Comparison of ENCODE assay signal across 10 cellular contexts in genomic region chr6:24899647-24900325, GRCh38. TPM values are rescaled to one million over a fixed set of nuclear protein-coding genes. Genes with fewer than 3 reads are reported as not detected.
A peak's percentile ranks its signal among the peaks of the same experiment; 100 is the strongest.
DNase-seq lines count a peak whose midpoint lies in the region; ATAC-seq, FAIRE-seq and TF ChIP-seq lines count a peak whose summit lies in the region.
"Had no signal": no experiment of that assay in that cellular context is flagged by ENCODE, and none has a peak within 500 bp of the region (broad histone marks: within the 10 kb centered on the region; RNA-seq: fewer than 3 reads in every experiment).

No MANE protein-coding gene starts in this region.

- CTCF ChIA-PET in activated CD8-positive, alpha-beta memory T cell treated with anti-CD3 and anti-CD28 coated beads, Interleukin-2, amount 10 ng/mL, durations not matched to agents 7 days and 5 days (lab: Charles Lee): interaction anchor here (0.9 to 3.4 kb wide), 10 partner anchors 8 to 127 kb away, joined by 3 to 20 read pairs (median 3); no protein-coding TSS in a partner anchor
- CTCF ChIA-PET in activated CD4-positive, alpha-beta T cell treated with anti-CD3 and anti-CD28 coated beads, Interleukin-2, amount 10 ng/mL, durations not matched to agents 7 days and 5 days (lab: Charles Lee): interaction anchor here (1.0 to 3.5 kb wide), 8 partner anchors 8 to 128 kb away, joined by 3 to 35 read pairs (median 8); no protein-coding TSS in a partner anchor
- CTCF ChIA-PET in H1 (lab: Charles Lee; ENCODE audit: partially characterized antibody): interaction anchor here (1.0 to 3.9 kb wide), 12 partner anchors 8 to 118 kb away, joined by 3 to 37 read pairs (median 8); no protein-coding TSS in a partner anchor

- H3K4me3 ChIP-seq in H1 (ENCODE audit: extremely low read depth in 1 of 4, insufficient read depth in 2 of 4, low read depth in 3 of 4, low read length in 4 of 4): no peak overlapping the region

- H3K18ac ChIP-seq in H1 (ENCODE audit: extremely low read depth, low read length): 0 out of 2 replicates have a peak overlapping the region, but pooled peaks have one; percentile 35

- no peak overlapping the region for H3K4me2 ChIP-seq in H1 (ENCODE audit: insufficient read depth in 1 of 2, low read depth in 2 of 2, low read length in 2 of 2)

- no peak overlapping the region for H3K4ac ChIP-seq in H1 (replicated peaks; ENCODE audit: insufficient read length, low read depth, low read length)

- DNase-seq in activated CD8-positive, alpha-beta memory T cell treated with anti-CD3 and anti-CD28 coated beads, Interleukin-2, amount 10 ng/mL, durations not matched to agents 7 days and 5 days: no peak
- no peak for DNase-seq in activated CD8-positive, alpha-beta memory T cell treated with anti-CD3 and anti-CD28 coated beads, Interleukin-2, amount 50 U/mL, for 48 hours
- peak; percentile 39 for DNase-seq in activated CD4-positive, alpha-beta T cell treated with anti-CD3 and anti-CD28 coated beads, Interleukin-2, amount 10 ng/mL, durations not matched to agents 7 days and 5 days
- no peak for DNase-seq in H1 (ENCODE audit: low read depth in 1 of 2, low spot score in 2 of 2)
- no peak for DNase-seq in COR-L47 (lab: John Stamatoyannopoulos, UW)
- no peak for DNase-seq in NCI-H82 treated with DMSO at 0.1 percent for 48 hours (lab: John Stamatoyannopoulos, UW; ENCODE audit: unreplicated experiment)
- DNase-seq: WERI-Rb-1 had no signal

- H2AK5ac ChIP-seq in H1 (ENCODE audit: low read depth, low read length): no peak overlapping the region; the same call in 1 of the 2 replicates

- TF ChIP-seq RAD21 in H1 (IDR thresholded peaks at IDR 0.05 in 1 of 2, conservative IDR thresholded peaks at IDR 0.05 in 1 of 2; ENCODE audit: low read depth in 2 of 2, low read length in 2 of 2): no peak

- TF ChIP-seq EP300 in H1 (IDR thresholded peaks at IDR 0.05; ENCODE audit: borderline replicate concordance in 1 of 2, low read depth in 2 of 2, low read length in 2 of 2): no peak

- no peak for TF ChIP-seq POLR2A in H1 (IDR thresholded peaks at IDR 0.05; ENCODE audit: control extremely low read depth in 1 of 2, low read depth in 2 of 2, low read length in 2 of 2)

- no peak overlapping the region for H3K4me3 Mint-ChIP-seq in activated CD8-positive, alpha-beta memory T cell treated with anti-CD3 and anti-CD28 coated beads, Interleukin-2, amount 10 ng/mL, durations not matched to agents 7 days and 5 days
- peak overlapping the region; percentile 33 for H3K4me3 Mint-ChIP-seq in activated CD4-positive, alpha-beta T cell treated with anti-CD3 and anti-CD28 coated beads, Interleukin-2, amount 10 ng/mL, durations not matched to agents 7 days and 5 days
- H3K4me3 Mint-ChIP-seq in stimulated activated naive CD8-positive, alpha-beta T cell treated with anti-CD3 and anti-CD28 coated beads, Interleukin-15, Interleukin-2, amounts not matched to agents 100 ng/mL and 50 ng/mL, for 24 hours: peak overlapping the region; percentile 78
- H3K4me3 Mint-ChIP-seq: type B pancreatic cell had no signal

- FAIRE-seq in H1 (lab: Jason Lieb, UNC): no peak

- no peak for TF ChIP-seq CTCF in H1 (IDR thresholded peaks at IDR 0.05; ENCODE audit: control extremely low read depth in 1 of 3, insufficient read depth in 1 of 3, low read depth in 1 of 3, low read length in 3 of 3)

- H4K20me1 ChIP-seq in H1 (replicated peaks in 1 of 2; ENCODE audit: control insufficient read depth in 1 of 2, insufficient read depth in 2 of 2, low read length in 2 of 2): no peaks in the 10 kb centered on the region

- H3K36me3 ChIP-seq in H1 (ENCODE audit: control insufficient read depth in 2 of 4, insufficient read depth in 4 of 4, low read length in 3 of 4): no peaks in the 10 kb centered on the region
- H3K36me3 ChIP-seq: WERI-Rb-1 had no signal

- peaks cover 4 to 6% (median 5%) of the 10 kb centered on the region in 4 experiments; a peak in 4 of 7 replicates for H3K4me1 ChIP-seq in H1 (replicated peaks in 1 of 4; ENCODE audit: control insufficient read depth in 3 of 4, insufficient read depth in 4 of 4, low read length in 3 of 4)

- no peak overlapping the region for H4K8ac ChIP-seq in H1 (ENCODE audit: extremely low read depth, insufficient read depth, low read length)

- H3K27ac ChIP-seq in H1 (ENCODE audit: low read depth, low read length): no peak overlapping the region
- H3K27ac ChIP-seq: WERI-Rb-1 had no signal

- no peaks in the 10 kb centered on the region for H3K9me3 ChIP-seq in H1 (ENCODE audit: insufficient read depth in 2 of 2, low read depth in 1 of 2, low read length in 1 of 2)

- no peaks in the 10 kb centered on the region for H3K23me2 ChIP-seq in H1 (ENCODE audit: low read depth, low read length)

- peak; percentile 48 for ATAC-seq in activated CD8-positive, alpha-beta memory T cell treated with anti-CD3 and anti-CD28 coated beads, Interleukin-2, amount 10 ng/mL, durations not matched to agents 7 days and 5 days
- ATAC-seq in GM18861 (IDR thresholded peaks at IDR 0.05; ENCODE audit: unreplicated experiment): no peak

- H2BK120ac ChIP-seq in H1 (replicated peaks; ENCODE audit: low read depth, low read length): no peak overlapping the region

- no peak overlapping the region for H2BK15ac ChIP-seq in H1 (ENCODE audit: low read length)

- no peaks in the 10 kb centered on the region for H3K79me2 ChIP-seq in H1 (ENCODE audit: control insufficient read depth in 1 of 2, insufficient read depth in 2 of 2, low read length in 2 of 2)

- H3K23ac ChIP-seq in H1 (ENCODE audit: insufficient read length): no peak overlapping the region

- peaks cover 64% of the 10 kb centered on the region for H3K36me3 Mint-ChIP-seq in activated CD8-positive, alpha-beta memory T cell treated with anti-CD3 and anti-CD28 coated beads, Interleukin-2, amount 10 ng/mL, durations not matched to agents 7 days and 5 days
- H3K36me3 Mint-ChIP-seq in activated CD4-positive, alpha-beta T cell treated with anti-CD3 and anti-CD28 coated beads, Interleukin-2, amount 10 ng/mL, durations not matched to agents 7 days and 5 days (ENCODE audit: low read depth): peaks cover 89% of the 10 kb centered on the region
- H3K36me3 Mint-ChIP-seq in stimulated activated naive CD8-positive, alpha-beta T cell treated with anti-CD3 and anti-CD28 coated beads, Interleukin-15, Interleukin-2, amounts not matched to agents 100 ng/mL and 50 ng/mL, for 24 hours (ENCODE audit: low read depth): peaks cover 33% of the 10 kb centered on the region

- H2AFZ ChIP-seq in H1 (ENCODE audit: low read length): no peak overlapping the region

- H2BK20ac ChIP-seq in H1 (ENCODE audit: low read length): no peak overlapping the region

- 84% methylated on average over 11 of the region's 11 CpGs; no CpG with 5 or more reads in 1 of the 2 experiments for WGBS in H1 (ENCODE audit: extremely low coverage in 1 of 2, insufficient coverage in 1 of 2, insufficient read length in 1 of 2, insufficient replicate concordance in 2 of 2, low coverage in 1 of 2, low lambda C conversion rate in 2 of 2, missing lambda C conversion rate in 1 of 2), 2 experiments

- H2BK5ac ChIP-seq in H1 (ENCODE audit: low read depth, low read length): no peak overlapping the region

- H4K91ac ChIP-seq in H1 (replicated peaks; ENCODE audit: insufficient read length, low read length): no peak overlapping the region

- H3K4me1 Mint-ChIP-seq in activated CD8-positive, alpha-beta memory T cell treated with anti-CD3 and anti-CD28 coated beads, Interleukin-2, amount 10 ng/mL, durations not matched to agents 7 days and 5 days: peaks cover 55% of the 10 kb centered on the region
- peaks cover 81% of the 10 kb centered on the region for H3K4me1 Mint-ChIP-seq in activated CD4-positive, alpha-beta T cell treated with anti-CD3 and anti-CD28 coated beads, Interleukin-2, amount 10 ng/mL, durations not matched to agents 7 days and 5 days
- H3K4me1 Mint-ChIP-seq in stimulated activated naive CD8-positive, alpha-beta T cell treated with anti-CD3 and anti-CD28 coated beads, Interleukin-15, Interleukin-2, amounts not matched to agents 100 ng/mL and 50 ng/mL, for 24 hours (ENCODE audit: low read depth): peaks cover 85% of the 10 kb centered on the region

- no peaks in the 10 kb centered on the region for H3K27me3 ChIP-seq in H1 (replicated peaks in 1 of 4; ENCODE audit: control insufficient read depth in 3 of 4, extremely low read depth in 1 of 4, insufficient read depth in 3 of 4, low read length in 3 of 4)

- H3K27ac Mint-ChIP-seq in activated CD8-positive, alpha-beta memory T cell treated with anti-CD3 and anti-CD28 coated beads, Interleukin-2, amount 10 ng/mL, durations not matched to agents 7 days and 5 days: peak overlapping the region; percentile 57
- H3K27ac Mint-ChIP-seq in activated CD4-positive, alpha-beta T cell treated with anti-CD3 and anti-CD28 coated beads, Interleukin-2, amount 10 ng/mL, durations not matched to agents 7 days and 5 days: peak overlapping the region; percentile 66
- peak overlapping the region; percentile 95 for H3K27ac Mint-ChIP-seq in stimulated activated naive CD8-positive, alpha-beta T cell treated with anti-CD3 and anti-CD28 coated beads, Interleukin-15, Interleukin-2, amounts not matched to agents 100 ng/mL and 50 ng/mL, for 24 hours
- H3K27ac Mint-ChIP-seq: type B pancreatic cell had no signal

- peaks cover 2% of the 10 kb centered on the region for H3K9me3 Mint-ChIP-seq in activated CD8-positive, alpha-beta memory T cell treated with anti-CD3 and anti-CD28 coated beads, Interleukin-2, amount 10 ng/mL, durations not matched to agents 7 days and 5 days (ENCODE audit: low read depth)
- H3K9me3 Mint-ChIP-seq in activated CD4-positive, alpha-beta T cell treated with anti-CD3 and anti-CD28 coated beads, Interleukin-2, amount 10 ng/mL, durations not matched to agents 7 days and 5 days: no peaks in the 10 kb centered on the region
- peaks cover 9% of the 10 kb centered on the region for H3K9me3 Mint-ChIP-seq in stimulated activated naive CD8-positive, alpha-beta T cell treated with anti-CD3 and anti-CD28 coated beads, Interleukin-15, Interleukin-2, amounts not matched to agents 100 ng/mL and 50 ng/mL, for 24 hours

- no peak overlapping the region; a peak in 2 of 7 replicates for H3K9ac ChIP-seq in H1 (replicated peaks in 1 of 4; ENCODE audit: extremely low read depth in 1 of 4, low read depth in 3 of 4, low read length in 3 of 4)

- H3K27me3 Mint-ChIP-seq in activated CD8-positive, alpha-beta memory T cell treated with anti-CD3 and anti-CD28 coated beads, Interleukin-2, amount 10 ng/mL, durations not matched to agents 7 days and 5 days: no peaks in the 10 kb centered on the region
- H3K27me3 Mint-ChIP-seq in activated CD4-positive, alpha-beta T cell treated with anti-CD3 and anti-CD28 coated beads, Interleukin-2, amount 10 ng/mL, durations not matched to agents 7 days and 5 days: no peaks in the 10 kb centered on the region
- H3K27me3 Mint-ChIP-seq in stimulated activated naive CD8-positive, alpha-beta T cell treated with anti-CD3 and anti-CD28 coated beads, Interleukin-15, Interleukin-2, amounts not matched to agents 100 ng/mL and 50 ng/mL, for 24 hours: no peaks in the 10 kb centered on the region
- H3K27me3 Mint-ChIP-seq: type B pancreatic cell had no signal

- no peak overlapping the region for H4K5ac ChIP-seq in H1 (ENCODE audit: insufficient read length, low read depth, low read length)

- H2BK12ac ChIP-seq in H1 (ENCODE audit: low read depth, low read length): no peak overlapping the region; the same call in none of the 2 replicates

- H3K14ac ChIP-seq in H1 (ENCODE audit: insufficient read length): no peak overlapping the region

- H3K79me1 ChIP-seq in H1 (ENCODE audit: low read depth, low read length): no peaks in the 10 kb centered on the region

- POLR2A ChIA-PET in activated CD4-positive, alpha-beta T cell treated with anti-CD3 and anti-CD28 coated beads, Interleukin-2, amount 10 ng/mL, durations not matched to agents 7 days and 5 days (lab: Charles Lee): interaction anchor here (0.5 to 0.7 kb wide), 3 partner anchors 14 to 1283 kb away, joined by 3 read pairs; no protein-coding TSS in a partner anchor
- POLR2A ChIA-PET in H1 (lab: Charles Lee; ENCODE audit: partially characterized antibody): interaction anchor here (0.8 to 4.5 kb wide), 2 partner anchors 10 to 23 kb away, joined by 4 to 15 read pairs; no protein-coding TSS in a partner anchor

- H3K56ac ChIP-seq in H1 (replicated peaks; ENCODE audit: insufficient read length, low read depth, low read length): no peak overlapping the region

RNA-seq across cellular contexts. Expression of gene RIPOR2, which starts 36.0 kb away (rescaled TPM):
- 100 to 1,000 TPM in 1 of 2 experiments, 10 to 100 TPM in 1; 53.4 to 104 TPM for total RNA-seq in activated CD8-positive, alpha-beta memory T cell treated with anti-CD3 and anti-CD28 coated beads, Interleukin-2, amount 10 ng/mL, durations not matched to agents 7 days and 5 days
- 100 to 1,000 TPM; 287 to 303 TPM for total RNA-seq in activated CD4-positive, alpha-beta T cell treated with anti-CD3 and anti-CD28 coated beads, Interleukin-2, amount 10 ng/mL, durations not matched to agents 7 days and 5 days
- 44.5 and 45.6 TPM in 2 replicates for total RNA-seq in H1 (2021; fragmentation: NEBNext Ultra II Directional; extraction: Animal tissue kit (Norgen Biotek cat#: 25700))
- 13.3 and 16.7 TPM in 2 replicates for polyA plus RNA-seq in H1 (2011; rRNA removed)
- 21.7 TPM for polyA plus RNA-seq in H1 (2011; cell fraction: cytosol; rRNA removed)
- 19.6 TPM for polyA plus RNA-seq in H1 (2011; cell fraction: nucleus; rRNA removed)
- polyA plus RNA-seq in H1 (2012, experiment 1 of 2): 21.1 to 34.2 TPM (median 29.2 TPM) in 4 replicates
- polyA plus RNA-seq in H1 (2012, experiment 2 of 2): 9.9 TPM
- 22.5 TPM for polyA plus RNA-seq in H1 (2013, experiment 1 of 2)
- polyA plus RNA-seq in H1 (2013, experiment 2 of 2): 22.1 TPM
- 43.9 and 57.0 TPM in 2 replicates for polyA minus RNA-seq in H1 (2011; rRNA and poly(A)+ RNA removed)
- polyA minus RNA-seq in H1 (2011; cell fraction: cytosol; rRNA and poly(A)+ RNA removed): 17.9 TPM
- polyA minus RNA-seq in H1 (2011; cell fraction: nucleus; rRNA and poly(A)+ RNA removed): 23.2 TPM
